23 cellular contexts compared by ENCODE assay signal in the genomic region with DNA sequence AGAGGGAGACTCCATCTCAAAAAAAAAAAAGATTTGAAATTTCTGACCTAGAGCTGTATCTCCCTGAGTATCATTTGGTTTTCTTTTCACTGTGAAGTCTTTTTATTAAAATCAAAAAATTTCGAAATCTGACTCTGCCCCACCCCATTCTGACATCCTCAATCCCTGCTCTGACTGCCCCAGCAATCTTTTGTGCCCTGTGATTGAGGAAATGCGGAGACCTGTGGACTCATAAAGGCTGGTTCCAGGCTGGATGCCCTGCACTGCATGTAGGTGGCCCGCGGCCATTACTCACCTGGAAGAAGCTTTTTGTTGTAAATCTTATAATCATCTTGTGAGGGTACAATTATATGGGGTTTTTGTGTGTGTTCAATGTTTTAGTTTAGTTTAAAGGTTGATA.
"Had no signal": no experiment of that assay in that cellular context is flagged by ENCODE, and none has a peak within 500 bp of the region (broad histone marks: within the 10 kb centered on the region; RNA-seq: fewer than 3 reads in every experiment).

No MANE protein-coding gene starts in this region.

- H3K27ac Mint-ChIP-seq: activated CD8-positive, alpha-beta T cell treated with anti-CD3 and anti-CD28 coated beads, Interleukin-2, amount 10 ng/mL, durations not matched to agents 7 days and 5 days; activated naive CD8-positive, alpha-beta T cell treated with anti-CD3 and anti-CD28 coated beads, Interleukin-2, amount 10 ng/mL, durations not matched to agents 7 days and 5 days had no signal

- H3K4me1 Mint-ChIP-seq: activated naive CD8-positive, alpha-beta T cell treated with anti-CD3 and anti-CD28 coated beads, Interleukin-2, amount 10 ng/mL, durations not matched to agents 7 days and 5 days had no signal

- H3K4me3 ChIP-seq: breast epithelium, SK-N-MC had no signal

- H3K36me3 Mint-ChIP-seq: activated naive CD8-positive, alpha-beta T cell treated with anti-CD3 and anti-CD28 coated beads, Interleukin-2, amount 10 ng/mL, durations not matched to agents 7 days and 5 days had no signal

- H3K9me3 Mint-ChIP-seq: activated naive CD8-positive, alpha-beta T cell treated with anti-CD3 and anti-CD28 coated beads, Interleukin-2, amount 10 ng/mL, durations not matched to agents 7 days and 5 days had no signal

- H3K27me3 Mint-ChIP-seq: activated naive CD8-positive, alpha-beta T cell treated with anti-CD3 and anti-CD28 coated beads, Interleukin-2, amount 10 ng/mL, durations not matched to agents 7 days and 5 days had no signal

- H3K4me1 ChIP-seq: breast epithelium had no signal

- ATAC-seq: activated CD8-positive, alpha-beta T cell treated with anti-CD3 and anti-CD28 coated beads, Interleukin-2, amount 10 ng/mL, durations not matched to agents 7 days and 5 days had no signal

- H3K27ac ChIP-seq: breast epithelium, SK-N-MC had no signal

- H3K4me3 Mint-ChIP-seq: activated CD8-positive, alpha-beta T cell treated with anti-CD3 and anti-CD28 coated beads, Interleukin-2, amount 10 ng/mL, durations not matched to agents 7 days and 5 days; activated naive CD8-positive, alpha-beta T cell treated with anti-CD3 and anti-CD28 coated beads, Interleukin-2, amount 10 ng/mL, durations not matched to agents 7 days and 5 days had no signal

- H3K36me3 ChIP-seq: breast epithelium had no signal

- H3K27me3 ChIP-seq: breast epithelium had no signal

- DNase-seq: activated CD4-positive, alpha-beta T cell treated with anti-CD3 and anti-CD28 coated beads for 48 hours; activated CD4-positive, alpha-beta T cell treated with anti-CD3 and anti-CD28 coated beads, Interleukin-2, amount 50 U/mL, for 4 hours; activated CD4-positive, CD25-positive, alpha-beta regulatory T cell treated with anti-CD3 and anti-CD28 coated beads, Interleukin-2, amount 50 U/mL, for 72 hours; activated CD8-positive, alpha-beta memory T cell treated with anti-CD3 and anti-CD28 coated beads, Interleukin-2, amount 50 U/mL, for 48 hours; activated CD8-positive, alpha-beta T cell treated with anti-CD3 and anti-CD28 coated beads, Interleukin-2, amount 10 ng/mL, durations not matched to agents 7 days and 5 days; activated naive CD4-positive, alpha-beta T cell treated with anti-CD3 and anti-CD28 coated beads, Interleukin-2, amount 50 U/mL, for 16 hours; activated naive CD8-positive, alpha-beta T cell treated with anti-CD3 and anti-CD28 coated beads, Interleukin-2, amount 10 ng/mL, durations not matched to agents 7 days and 5 days; activated T-cell treated with anti-CD3 and anti-CD28 coated beads, Interleukin-2, amount 50 U/mL, for 1 hour; aorta; central memory CD4-positive, alpha-beta T cell; Kasumi-1; KBM-7; NCI-H1105 treated with DMSO at 0.1 percent for 48 hours; NCI-H146; NCI-H1930; NCI-H2171; NCI-H2227 treated with DMSO at 0.1 percent for 48 hours; NCI-H446 treated with DMSO at 0.1 percent for 48 hours; NCI-H524 treated with DMSO at 0.1 percent for 48 hours; NCI-H748 treated with DMSO at 0.1 percent for 48 hours; T-helper 1 cell had no signal

- H3K9me3 ChIP-seq: breast epithelium had no signal
